ENCODE assay signal across 1 cellular context in the genomic region with DNA sequence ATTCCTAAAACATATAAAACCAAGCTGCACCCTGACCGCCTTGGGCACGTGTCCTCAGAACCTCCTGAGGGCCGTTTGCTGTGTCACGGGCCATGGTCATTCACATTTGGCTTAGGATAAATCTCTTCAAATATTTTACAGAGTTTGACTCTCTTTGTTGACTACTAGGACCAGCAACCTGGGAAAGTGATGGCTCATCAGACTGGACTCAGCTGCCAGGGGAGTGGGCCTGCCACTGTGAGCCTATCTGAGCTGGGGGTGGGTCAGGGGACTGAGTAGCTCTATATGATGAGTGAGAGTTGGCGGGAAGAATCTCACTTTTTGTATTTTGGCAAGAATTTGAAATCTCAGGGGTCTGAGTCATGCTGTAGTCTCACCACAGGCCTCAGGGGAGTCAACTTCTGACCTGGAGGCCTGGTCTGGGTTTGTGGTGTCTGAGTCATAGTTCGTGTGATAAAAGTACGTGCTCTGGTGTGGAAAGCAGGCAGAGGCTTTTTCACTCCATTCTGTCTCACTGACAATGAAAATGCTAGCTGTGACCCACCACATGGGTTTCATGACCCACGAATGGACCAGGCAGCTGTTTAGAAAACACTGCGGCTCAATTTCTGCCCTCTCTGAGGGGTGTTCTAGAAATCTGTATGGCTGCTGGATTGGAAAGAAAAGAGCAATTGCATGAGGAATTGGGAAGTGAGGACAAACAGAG.
TF ChIP-seq lines count a peak whose summit lies in the region.

No MANE protein-coding gene starts in this region.

TF ChIP-seq in K562, 482 proteins besides CTCF, POLR2A, EP300 and RAD21 (continued from another document):
- TF ChIP-seq, protein P1, sequence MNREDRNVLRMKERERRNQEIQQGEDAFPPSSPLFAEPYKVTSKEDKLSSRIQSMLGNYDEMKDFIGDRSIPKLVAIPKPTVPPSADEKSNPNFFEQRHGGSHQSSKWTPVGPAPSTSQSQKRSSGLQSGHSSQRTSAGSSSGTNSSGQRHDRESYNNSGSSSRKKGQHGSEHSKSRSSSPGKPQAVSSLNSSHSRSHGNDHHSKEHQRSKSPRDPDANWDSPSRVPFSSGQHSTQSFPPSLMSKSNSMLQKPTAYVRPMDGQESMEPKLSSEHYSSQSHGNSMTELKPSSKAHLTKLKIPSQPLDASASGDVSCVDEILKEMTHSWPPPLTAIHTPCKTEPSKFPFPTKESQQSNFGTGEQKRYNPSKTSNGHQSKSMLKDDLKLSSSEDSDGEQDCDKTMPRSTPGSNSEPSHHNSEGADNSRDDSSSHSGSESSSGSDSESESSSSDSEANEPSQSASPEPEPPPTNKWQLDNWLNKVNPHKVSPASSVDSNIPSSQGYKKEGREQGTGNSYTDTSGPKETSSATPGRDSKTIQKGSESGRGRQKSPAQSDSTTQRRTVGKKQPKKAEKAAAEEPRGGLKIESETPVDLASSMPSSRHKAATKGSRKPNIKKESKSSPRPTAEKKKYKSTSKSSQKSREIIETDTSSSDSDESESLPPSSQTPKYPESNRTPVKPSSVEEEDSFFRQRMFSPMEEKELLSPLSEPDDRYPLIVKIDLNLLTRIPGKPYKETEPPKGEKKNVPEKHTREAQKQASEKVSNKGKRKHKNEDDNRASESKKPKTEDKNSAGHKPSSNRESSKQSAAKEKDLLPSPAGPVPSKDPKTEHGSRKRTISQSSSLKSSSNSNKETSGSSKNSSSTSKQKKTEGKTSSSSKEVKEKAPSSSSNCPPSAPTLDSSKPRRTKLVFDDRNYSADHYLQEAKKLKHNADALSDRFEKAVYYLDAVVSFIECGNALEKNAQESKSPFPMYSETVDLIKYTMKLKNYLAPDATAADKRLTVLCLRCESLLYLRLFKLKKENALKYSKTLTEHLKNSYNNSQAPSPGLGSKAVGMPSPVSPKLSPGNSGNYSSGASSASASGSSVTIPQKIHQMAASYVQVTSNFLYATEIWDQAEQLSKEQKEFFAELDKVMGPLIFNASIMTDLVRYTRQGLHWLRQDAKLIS (CRISPR knock-in tag; IDR thresholded peaks at IDR 0.05): no peak
- peak; percentile 74 for TF ChIP-seq MYBL2 (IDR thresholded peaks at IDR 0.05; ENCODE audit: low read depth)
- TF ChIP-seq MYBL2 (CRISPR knock-in tag; IDR thresholded peaks at IDR 0.05; ENCODE audit: borderline replicate concordance): no peak
- no peak for TF ChIP-seq PTTG1 (tag; IDR thresholded peaks at IDR 0.05; ENCODE audit: low read depth)
- TF ChIP-seq MTA2 (IDR thresholded peaks at IDR 0.05; ENCODE audit: low read depth): no peak
- TF ChIP-seq TEAD1 (CRISPR knock-in tag; IDR thresholded peaks at IDR 0.05): peak; percentile 29 to 81; a peak in 3 of 4 replicates
- 0 out of 2 replicates have a peak, but pooled peaks have one; percentile 6 for TF ChIP-seq CEBPG (CRISPR knock-in tag; IDR thresholded peaks at IDR 0.05)
- no peak; a peak in 1 of 4 replicates for TF ChIP-seq CEBPG (tag; conservative IDR thresholded peaks at IDR 0.05 in 1 of 2, IDR thresholded peaks at IDR 0.05 in 1 of 2)
- peak; percentile 81; the same call in 1 of the 2 replicates for TF ChIP-seq BCOR (IDR thresholded peaks at IDR 0.05)
- TF ChIP-seq, protein P2, sequence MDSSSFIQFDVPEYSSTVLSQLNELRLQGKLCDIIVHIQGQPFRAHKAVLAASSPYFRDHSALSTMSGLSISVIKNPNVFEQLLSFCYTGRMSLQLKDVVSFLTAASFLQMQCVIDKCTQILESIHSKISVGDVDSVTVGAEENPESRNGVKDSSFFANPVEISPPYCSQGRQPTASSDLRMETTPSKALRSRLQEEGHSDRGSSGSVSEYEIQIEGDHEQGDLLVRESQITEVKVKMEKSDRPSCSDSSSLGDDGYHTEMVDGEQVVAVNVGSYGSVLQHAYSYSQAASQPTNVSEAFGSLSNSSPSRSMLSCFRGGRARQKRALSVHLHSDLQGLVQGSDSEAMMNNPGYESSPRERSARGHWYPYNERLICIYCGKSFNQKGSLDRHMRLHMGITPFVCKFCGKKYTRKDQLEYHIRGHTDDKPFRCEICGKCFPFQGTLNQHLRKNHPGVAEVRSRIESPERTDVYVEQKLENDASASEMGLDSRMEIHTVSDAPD (CRISPR knock-in tag; IDR thresholded peaks at IDR 0.05): no peak
- TF ChIP-seq, protein P3, sequence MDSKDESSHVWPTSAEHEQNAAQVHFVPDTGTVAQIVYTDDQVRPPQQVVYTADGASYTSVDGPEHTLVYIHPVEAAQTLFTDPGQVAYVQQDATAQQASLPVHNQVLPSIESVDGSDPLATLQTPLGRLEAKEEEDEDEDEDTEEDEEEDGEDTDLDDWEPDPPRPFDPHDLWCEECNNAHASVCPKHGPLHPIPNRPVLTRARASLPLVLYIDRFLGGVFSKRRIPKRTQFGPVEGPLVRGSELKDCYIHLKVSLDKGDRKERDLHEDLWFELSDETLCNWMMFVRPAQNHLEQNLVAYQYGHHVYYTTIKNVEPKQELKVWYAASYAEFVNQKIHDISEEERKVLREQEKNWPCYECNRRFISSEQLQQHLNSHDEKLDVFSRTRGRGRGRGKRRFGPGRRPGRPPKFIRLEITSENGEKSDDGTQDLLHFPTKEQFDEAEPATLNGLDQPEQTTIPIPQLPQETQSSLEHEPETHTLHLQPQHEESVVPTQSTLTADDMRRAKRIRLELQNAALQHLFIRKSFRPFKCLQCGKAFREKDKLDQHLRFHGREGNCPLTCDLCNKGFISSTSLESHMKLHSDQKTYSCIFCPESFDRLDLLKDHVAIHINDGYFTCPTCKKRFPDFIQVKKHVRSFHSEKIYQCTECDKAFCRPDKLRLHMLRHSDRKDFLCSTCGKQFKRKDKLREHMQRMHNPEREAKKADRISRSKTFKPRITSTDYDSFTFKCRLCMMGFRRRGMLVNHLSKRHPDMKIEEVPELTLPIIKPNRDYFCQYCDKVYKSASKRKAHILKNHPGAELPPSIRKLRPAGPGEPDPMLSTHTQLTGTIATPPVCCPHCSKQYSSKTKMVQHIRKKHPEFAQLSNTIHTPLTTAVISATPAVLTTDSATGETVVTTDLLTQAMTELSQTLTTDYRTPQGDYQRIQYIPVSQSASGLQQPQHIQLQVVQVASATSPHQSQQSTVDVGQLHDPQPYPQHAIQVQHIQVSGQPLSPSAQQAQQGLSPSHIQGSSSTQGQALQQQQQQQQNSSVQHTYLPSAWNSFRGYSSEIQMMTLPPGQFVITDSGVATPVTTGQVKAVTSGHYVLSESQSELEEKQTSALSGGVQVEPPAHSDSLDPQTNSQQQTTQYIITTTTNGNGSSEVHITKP (IDR thresholded peaks at IDR 0.05; ENCODE audit: partially characterized antibody): no peak
- TF ChIP-seq, protein P4, sequence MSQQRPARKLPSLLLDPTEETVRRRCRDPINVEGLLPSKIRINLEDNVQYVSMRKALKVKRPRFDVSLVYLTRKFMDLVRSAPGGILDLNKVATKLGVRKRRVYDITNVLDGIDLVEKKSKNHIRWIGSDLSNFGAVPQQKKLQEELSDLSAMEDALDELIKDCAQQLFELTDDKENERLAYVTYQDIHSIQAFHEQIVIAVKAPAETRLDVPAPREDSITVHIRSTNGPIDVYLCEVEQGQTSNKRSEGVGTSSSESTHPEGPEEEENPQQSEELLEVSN (IDR thresholded peaks at IDR 0.05; ENCODE audit: borderline replicate concordance in 1 of 2, extremely low read depth in 1 of 2, insufficient read depth in 1 of 2, insufficient read length in 1 of 2, low read depth in 1 of 2, low read length in 1 of 2, poor library complexity in 1 of 2, severe bottlenecking in 1 of 2): peak in 1 of 2 experiments; percentile 15
- TF ChIP-seq, protein P5, sequence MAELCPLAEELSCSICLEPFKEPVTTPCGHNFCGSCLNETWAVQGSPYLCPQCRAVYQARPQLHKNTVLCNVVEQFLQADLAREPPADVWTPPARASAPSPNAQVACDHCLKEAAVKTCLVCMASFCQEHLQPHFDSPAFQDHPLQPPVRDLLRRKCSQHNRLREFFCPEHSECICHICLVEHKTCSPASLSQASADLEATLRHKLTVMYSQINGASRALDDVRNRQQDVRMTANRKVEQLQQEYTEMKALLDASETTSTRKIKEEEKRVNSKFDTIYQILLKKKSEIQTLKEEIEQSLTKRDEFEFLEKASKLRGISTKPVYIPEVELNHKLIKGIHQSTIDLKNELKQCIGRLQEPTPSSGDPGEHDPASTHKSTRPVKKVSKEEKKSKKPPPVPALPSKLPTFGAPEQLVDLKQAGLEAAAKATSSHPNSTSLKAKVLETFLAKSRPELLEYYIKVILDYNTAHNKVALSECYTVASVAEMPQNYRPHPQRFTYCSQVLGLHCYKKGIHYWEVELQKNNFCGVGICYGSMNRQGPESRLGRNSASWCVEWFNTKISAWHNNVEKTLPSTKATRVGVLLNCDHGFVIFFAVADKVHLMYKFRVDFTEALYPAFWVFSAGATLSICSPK (IDR thresholded peaks at IDR 0.05; ENCODE audit: borderline replicate concordance): no peak
- no peak for TF ChIP-seq SMAD3 (CRISPR knock-in tag; conservative IDR thresholded peaks at IDR 0.05)
- TF ChIP-seq SAFB (IDR thresholded peaks at IDR 0.05; ENCODE audit: borderline replicate concordance, low read depth, low read length): no peak
- TF ChIP-seq, protein P6, sequence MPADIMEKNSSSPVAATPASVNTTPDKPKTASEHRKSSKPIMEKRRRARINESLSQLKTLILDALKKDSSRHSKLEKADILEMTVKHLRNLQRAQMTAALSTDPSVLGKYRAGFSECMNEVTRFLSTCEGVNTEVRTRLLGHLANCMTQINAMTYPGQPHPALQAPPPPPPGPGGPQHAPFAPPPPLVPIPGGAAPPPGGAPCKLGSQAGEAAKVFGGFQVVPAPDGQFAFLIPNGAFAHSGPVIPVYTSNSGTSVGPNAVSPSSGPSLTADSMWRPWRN (IDR thresholded peaks at IDR 0.05; ENCODE audit: low read depth): peak; percentile 76; the same call in 1 of the 2 replicates
- 0 out of 2 replicates have a peak, but pooled peaks have one; percentile 12 for TF ChIP-seq PHF21A (IDR thresholded peaks at IDR 0.05; ENCODE audit: borderline replicate concordance, low read depth)
- peak; percentile 94 for TF ChIP-seq SMARCE1 (IDR thresholded peaks at IDR 0.05)
- TF ChIP-seq SETDB1 (IDR thresholded peaks at IDR 0.05; ENCODE audit: low read length): no peak
